1 cellular context compared by ENCODE assay signal in the genomic region with DNA sequence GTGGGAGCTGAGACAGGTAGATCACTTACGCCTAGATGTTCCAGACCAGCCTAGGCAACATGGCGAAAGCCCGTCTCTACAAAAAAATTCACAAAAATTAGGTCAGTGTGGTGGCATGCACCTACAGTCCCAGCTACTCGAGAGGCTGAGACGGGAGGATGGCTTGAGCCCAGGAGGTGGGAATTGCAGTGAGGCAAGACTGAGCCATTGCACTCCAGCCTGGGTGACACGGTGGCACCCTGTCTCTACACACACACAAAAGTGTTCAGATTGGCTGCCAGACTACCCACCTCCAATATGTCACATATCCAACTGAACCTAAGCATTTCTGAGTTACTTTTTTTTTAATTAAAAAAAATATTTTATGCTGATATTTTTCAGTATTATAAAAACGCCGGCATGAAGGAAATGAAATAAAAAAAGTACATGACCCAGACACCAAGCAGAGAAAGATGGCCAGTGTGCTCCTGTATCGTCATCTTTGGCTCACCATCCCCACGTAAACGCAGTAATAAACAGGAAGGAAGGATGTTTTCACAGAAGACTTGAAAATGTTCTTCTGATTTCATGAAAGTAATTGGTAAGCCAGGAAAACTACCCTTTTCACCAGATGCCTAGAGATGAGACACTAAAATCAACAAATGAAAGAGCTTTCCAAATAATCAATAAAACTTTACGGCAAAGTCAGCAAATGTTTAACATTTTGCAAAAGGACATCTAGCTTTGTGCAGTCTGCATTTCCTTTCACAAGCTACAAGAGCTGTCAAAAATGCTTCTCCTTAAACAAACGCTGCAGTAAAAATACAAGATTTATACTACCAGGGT.
TF ChIP-seq lines count a peak whose summit lies in the region.

No MANE protein-coding gene starts in this region.

TF ChIP-seq in HEK293, 187 proteins besides CTCF, POLR2A, EP300 and RAD21 (continued from another document):
- TF ChIP-seq, protein P1, sequence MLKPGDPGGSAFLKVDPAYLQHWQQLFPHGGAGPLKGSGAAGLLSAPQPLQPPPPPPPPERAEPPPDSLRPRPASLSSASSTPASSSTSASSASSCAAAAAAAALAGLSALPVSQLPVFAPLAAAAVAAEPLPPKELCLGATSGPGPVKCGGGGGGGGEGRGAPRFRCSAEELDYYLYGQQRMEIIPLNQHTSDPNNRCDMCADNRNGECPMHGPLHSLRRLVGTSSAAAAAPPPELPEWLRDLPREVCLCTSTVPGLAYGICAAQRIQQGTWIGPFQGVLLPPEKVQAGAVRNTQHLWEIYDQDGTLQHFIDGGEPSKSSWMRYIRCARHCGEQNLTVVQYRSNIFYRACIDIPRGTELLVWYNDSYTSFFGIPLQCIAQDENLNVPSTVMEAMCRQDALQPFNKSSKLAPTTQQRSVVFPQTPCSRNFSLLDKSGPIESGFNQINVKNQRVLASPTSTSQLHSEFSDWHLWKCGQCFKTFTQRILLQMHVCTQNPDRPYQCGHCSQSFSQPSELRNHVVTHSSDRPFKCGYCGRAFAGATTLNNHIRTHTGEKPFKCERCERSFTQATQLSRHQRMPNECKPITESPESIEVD (tag by site-specific recombination; IDR thresholded peaks at IDR 0.05), result peak; percentile 69
- TF ChIP-seq, protein P2, sequence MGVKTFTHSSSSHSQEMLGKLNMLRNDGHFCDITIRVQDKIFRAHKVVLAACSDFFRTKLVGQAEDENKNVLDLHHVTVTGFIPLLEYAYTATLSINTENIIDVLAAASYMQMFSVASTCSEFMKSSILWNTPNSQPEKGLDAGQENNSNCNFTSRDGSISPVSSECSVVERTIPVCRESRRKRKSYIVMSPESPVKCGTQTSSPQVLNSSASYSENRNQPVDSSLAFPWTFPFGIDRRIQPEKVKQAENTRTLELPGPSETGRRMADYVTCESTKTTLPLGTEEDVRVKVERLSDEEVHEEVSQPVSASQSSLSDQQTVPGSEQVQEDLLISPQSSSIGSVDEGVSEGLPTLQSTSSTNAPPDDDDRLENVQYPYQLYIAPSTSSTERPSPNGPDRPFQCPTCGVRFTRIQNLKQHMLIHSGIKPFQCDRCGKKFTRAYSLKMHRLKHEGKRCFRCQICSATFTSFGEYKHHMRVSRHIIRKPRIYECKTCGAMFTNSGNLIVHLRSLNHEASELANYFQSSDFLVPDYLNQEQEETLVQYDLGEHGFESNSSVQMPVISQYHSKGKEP (tag by site-specific recombination; IDR thresholded peaks at IDR 0.05), result 0 out of 2 replicates have a peak, but pooled peaks have one; percentile 26
- TF ChIP-seq ZFP69B (tag by site-specific recombination; IDR thresholded peaks at IDR 0.05) (no peak), ZNF335 (tag by site-specific recombination; conservative IDR thresholded peaks at IDR 0.05) (no peak; the same call in 1 of the 2 replicates), ZBTB17 (tag by site-specific recombination; IDR thresholded peaks at IDR 0.05) (no peak), ZNF169 (tag by site-specific recombination; IDR thresholded peaks at IDR 0.05) (no peak), ZNF311 (tag by site-specific recombination; IDR thresholded peaks at IDR 0.05; ENCODE audit: borderline replicate concordance) (no peak), FEZF1 (tag by site-specific recombination; IDR thresholded peaks at IDR 0.05) (peak; percentile 65), PRDM1 (tag by site-specific recombination; IDR thresholded peaks at IDR 0.05) (no peak), ZEB2 (tag by site-specific recombination; IDR thresholded peaks at IDR 0.05) (no peak)
